Comparison of ENCODE assay signal across 33 cellular contexts in genomic region chr2:230731512-230731911, GRCh38.
"Had no signal": no experiment of that assay in that cellular context is flagged by ENCODE, and none has a peak within 500 bp of the region (broad histone marks: within the 10 kb centered on the region; RNA-seq: fewer than 3 reads in every experiment).

No MANE protein-coding gene starts in this region.

- H3K27ac Mint-ChIP-seq: activated CD4-positive, alpha-beta memory T cell treated with anti-CD3 and anti-CD28 coated beads, Interleukin-2, amount 10 ng/mL, durations not matched to agents 7 days and 5 days; activated CD4-positive, alpha-beta T cell treated with anti-CD3 and anti-CD28 coated beads, Interleukin-2, amount 10 ng/mL, durations not matched to agents 7 days and 5 days; activated naive CD4-positive, alpha-beta T cell treated with anti-CD3 and anti-CD28 coated beads for 36 hours; activated naive CD4-positive, alpha-beta T cell treated with anti-CD3 and anti-CD28 coated beads, Interleukin-2, amount 50 U/mL, for 24 hours; activated naive CD8-positive, alpha-beta T cell treated with anti-CD3 and anti-CD28 coated beads for 36 hours; activated naive CD8-positive, alpha-beta T cell treated with anti-CD3 and anti-CD28 coated beads, Interleukin-2, amount 50 U/mL, for 24 hours; activated T-cell treated with anti-CD3 and anti-CD28 coated beads, Interleukin-2, amount 50 U/mL, for 24 hours; activated T-helper 1 cell treated with anti-CD3 and anti-CD28 coated beads, Interleukin-12 subunit alpha, Interleukin-12 subunit beta, Interleukin-2, Interleukin-4 antibody, amounts not matched to agents 30 ng/mL and 10 ng/mL and 1 ng/mL, durations not matched to agents 14 hours and 24 hours and 36 hours; activated T-helper 2 cell treated with anti-CD3 and anti-CD28 coated beads, Interferon-gamma antibody, Interleukin-2, Interleukin-4, amounts not matched to agents 10 μg/mL and 5 μg/mL and 100 μg/mL, durations not matched to agents 14 hours and 24 hours and 36 hours; T-helper 2 cell treated with Interferon-gamma antibody and Interleukin-4, amounts not matched to agents 5 μg/mL and 100 μg/mL, for 36 hours had no signal

- H2AFZ ChIP-seq: hepatocyte had no signal

- H3K4me3 ChIP-seq: adrenal gland, body of pancreas, esophagus squamous epithelium, gastroesophageal sphincter, heart right ventricle, hepatocyte had no signal

- H3K9me3 ChIP-seq: adrenal gland, body of pancreas, esophagus squamous epithelium, gastroesophageal sphincter, heart right ventricle had no signal

- H3K27me3 ChIP-seq: adrenal gland, body of pancreas, esophagus squamous epithelium, gastroesophageal sphincter, heart right ventricle, hepatocyte had no signal

- H3K27me3 Mint-ChIP-seq: activated CD4-positive, alpha-beta memory T cell treated with anti-CD3 and anti-CD28 coated beads, Interleukin-2, amount 10 ng/mL, durations not matched to agents 7 days and 5 days; activated CD4-positive, alpha-beta T cell treated with anti-CD3 and anti-CD28 coated beads, Interleukin-2, amount 10 ng/mL, durations not matched to agents 7 days and 5 days; activated naive CD4-positive, alpha-beta T cell treated with anti-CD3 and anti-CD28 coated beads, Interleukin-2, amount 50 U/mL, for 24 hours; activated naive CD8-positive, alpha-beta T cell treated with anti-CD3 and anti-CD28 coated beads for 36 hours; activated naive CD8-positive, alpha-beta T cell treated with anti-CD3 and anti-CD28 coated beads, Interleukin-2, amount 50 U/mL, for 24 hours; activated T-cell treated with anti-CD3 and anti-CD28 coated beads, Interleukin-2, amount 50 U/mL, for 24 hours; effector memory CD8-positive, alpha-beta T cell had no signal

- H3K9me3 Mint-ChIP-seq: activated CD4-positive, alpha-beta memory T cell treated with anti-CD3 and anti-CD28 coated beads, Interleukin-2, amount 10 ng/mL, durations not matched to agents 7 days and 5 days; activated CD4-positive, alpha-beta T cell treated with anti-CD3 and anti-CD28 coated beads, Interleukin-2, amount 10 ng/mL, durations not matched to agents 7 days and 5 days; activated naive CD4-positive, alpha-beta T cell treated with anti-CD3 and anti-CD28 coated beads for 36 hours; activated naive CD4-positive, alpha-beta T cell treated with anti-CD3 and anti-CD28 coated beads, Interleukin-2, amount 50 U/mL, for 24 hours; activated naive CD8-positive, alpha-beta T cell treated with anti-CD3 and anti-CD28 coated beads, Interleukin-2, amount 50 U/mL, for 24 hours; activated T-cell treated with anti-CD3 and anti-CD28 coated beads, Interleukin-2, amount 50 U/mL, for 24 hours; activated T-helper 1 cell treated with anti-CD3 and anti-CD28 coated beads, Interleukin-12 subunit alpha, Interleukin-12 subunit beta, Interleukin-2, Interleukin-4 antibody, amounts not matched to agents 30 ng/mL and 10 ng/mL and 1 ng/mL, durations not matched to agents 14 hours and 24 hours and 36 hours; activated T-helper 2 cell treated with anti-CD3 and anti-CD28 coated beads, Interferon-gamma antibody, Interleukin-2, Interleukin-4, amounts not matched to agents 10 μg/mL and 5 μg/mL and 100 μg/mL, durations not matched to agents 14 hours and 24 hours and 36 hours; effector memory CD8-positive, alpha-beta T cell; T-helper 2 cell treated with Interferon-gamma antibody and Interleukin-4, amounts not matched to agents 5 μg/mL and 100 μg/mL, for 36 hours had no signal

- H3K4me2 ChIP-seq: hepatocyte had no signal

- H3K36me3 ChIP-seq: adrenal gland, gastroesophageal sphincter had no signal

- ATAC-seq: activated naive CD8-positive, alpha-beta T cell treated with anti-CD3 and anti-CD28 coated beads, Interleukin-2, amount 50 U/mL, for 24 hours; body of pancreas; effector memory CD8-positive, alpha-beta T cell; gastroesophageal sphincter; heart right ventricle had no signal

- H3K4me3 Mint-ChIP-seq: activated CD4-positive, alpha-beta memory T cell treated with anti-CD3 and anti-CD28 coated beads, Interleukin-2, amount 10 ng/mL, durations not matched to agents 7 days and 5 days; activated CD4-positive, alpha-beta T cell treated with anti-CD3 and anti-CD28 coated beads, Interleukin-2, amount 10 ng/mL, durations not matched to agents 7 days and 5 days; activated naive CD4-positive, alpha-beta T cell treated with anti-CD3 and anti-CD28 coated beads for 36 hours; activated naive CD4-positive, alpha-beta T cell treated with anti-CD3 and anti-CD28 coated beads, Interleukin-2, amount 50 U/mL, for 24 hours; activated naive CD8-positive, alpha-beta T cell treated with anti-CD3 and anti-CD28 coated beads for 36 hours; activated naive CD8-positive, alpha-beta T cell treated with anti-CD3 and anti-CD28 coated beads, Interleukin-2, amount 50 U/mL, for 24 hours; activated T-cell treated with anti-CD3 and anti-CD28 coated beads, Interleukin-2, amount 50 U/mL, for 24 hours; activated T-helper 1 cell treated with anti-CD3 and anti-CD28 coated beads, Interleukin-12 subunit alpha, Interleukin-12 subunit beta, Interleukin-2, Interleukin-4 antibody, amounts not matched to agents 30 ng/mL and 10 ng/mL and 1 ng/mL, durations not matched to agents 14 hours and 24 hours and 36 hours; effector memory CD8-positive, alpha-beta T cell; T-helper 2 cell treated with Interferon-gamma antibody and Interleukin-4, amounts not matched to agents 5 μg/mL and 100 μg/mL, for 36 hours had no signal

- FAIRE-seq: colon had no signal

- H3K27ac ChIP-seq: adrenal gland, body of pancreas, esophagus squamous epithelium, gastroesophageal sphincter, heart right ventricle, hepatocyte had no signal

- DNase-seq: activated CD4-positive, alpha-beta memory T cell treated with anti-CD3 and anti-CD28 coated beads, Interleukin-2, amount 10 ng/mL, durations not matched to agents 7 days and 5 days; activated CD4-positive, alpha-beta T cell treated with anti-CD3 and anti-CD28 coated beads for 1 hour; activated CD4-positive, alpha-beta T cell treated with anti-CD3 and anti-CD28 coated beads for 4 hours; activated CD4-positive, alpha-beta T cell treated with anti-CD3 and anti-CD28 coated beads, Interleukin-2, amount 10 ng/mL, durations not matched to agents 7 days and 5 days; activated CD4-positive, alpha-beta T cell treated with anti-CD3 and anti-CD28 coated beads, Interleukin-2, amount 50 U/mL, for 4 hours; activated CD8-positive, alpha-beta memory T cell treated with anti-CD3 and anti-CD28 coated beads, Interleukin-2, amount 50 U/mL, for 48 hours; activated effector memory CD4-positive, alpha-beta T cell treated with anti-CD3 and anti-CD28 coated beads, Interleukin-2, amount 50 U/mL, for 16 hours; activated naive CD4-positive, alpha-beta T cell treated with anti-CD3 and anti-CD28 coated beads for 36 hours; activated naive CD8-positive, alpha-beta T cell treated with anti-CD3 and anti-CD28 coated beads for 36 hours; activated naive CD8-positive, alpha-beta T cell treated with anti-CD3 and anti-CD28 coated beads, Interleukin-2, amount 50 U/mL, for 24 hours; activated T-cell treated with anti-CD3 and anti-CD28 coated beads for 4 hours; activated T-cell treated with anti-CD3 and anti-CD28 coated beads, Interleukin-2, amount 50 U/mL, for 24 hours; adrenal gland; amygdala; aorta; body of pancreas; caudate nucleus; cortex of kidney; dermis blood vessel endothelial cell; effector CD4-positive, alpha-beta T cell; effector memory CD8-positive, alpha-beta T cell; erythroblast; esophagus squamous epithelium; foreskin melanocyte; heart right ventricle; T1000 had no signal
